Comparison of ENCODE assay signal across 10 cellular contexts in genomic region chr19:48244289-48244688, GRCh38. TPM values are rescaled to one million over a fixed set of nuclear protein-coding genes. Genes with fewer than 3 reads are reported as not detected.
DNase-seq lines count a peak whose midpoint lies in the region; ATAC-seq and TF ChIP-seq lines count a peak whose summit lies in the region.
"Had no signal": no experiment of that assay in that cellular context is flagged by ENCODE, and none has a peak within 500 bp of the region (broad histone marks: within the 10 kb centered on the region; RNA-seq: fewer than 3 reads in every experiment).

No MANE protein-coding gene starts in this region.

- intact Hi-C loops in right cardiac atrium (cut with DNase I) = no loop called here
- intact Hi-C loops in Right ventricle myocardium superior (cut with DNase I) = no loop called here
- intact Hi-C loops in activated CD8-positive, alpha-beta T cell treated with anti-CD3 and anti-CD28 coated beads for 36 hours (cut with micrococcal nuclease) = no loop called here
- intact Hi-C loops in upper lobe of right lung (cut with DNase I) = no loop called here

- H3K27me3 ChIP-seq in right cardiac atrium (ENCODE audit: control insufficient read depth, insufficient read depth) (no peaks in the 10 kb centered on the region), upper lobe of right lung (no peaks in the 10 kb centered on the region)
- H3K27me3 ChIP-seq: uterus had no signal

- H3K27ac ChIP-seq in right cardiac atrium (ENCODE audit: low read length) (peak overlapping the region; percentile 6), upper lobe of right lung (peak overlapping the region; percentile 63)
- H3K27ac ChIP-seq: C4-2B, uterus had no signal

- WGBS in right cardiac atrium = 56% methylated on average over 5 of the region's 5 CpGs

- H3K27ac Mint-ChIP-seq in activated CD8-positive, alpha-beta T cell treated with anti-CD3 and anti-CD28 coated beads for 36 hours = peak overlapping the region; percentile 92

- DNase-seq in right cardiac atrium (no peak), Right ventricle myocardium superior (no peak), fibroblast of pulmonary artery (ENCODE audit: low read depth) (peak; percentile 47), upper lobe of right lung (no peak), NCI-H1105 (lab: John Stamatoyannopoulos, UW) (no peak), NCI-H1417 (lab: John Stamatoyannopoulos, UW) (no peak)
- DNase-seq in activated CD8-positive, alpha-beta T cell treated with anti-CD3 and anti-CD28 coated beads for 36 hours = peak; percentile 60
- DNase-seq: uterus had no signal

- ATAC-seq in right cardiac atrium (peak in 1 of 2 donors; percentile 45), Right ventricle myocardium superior (ENCODE audit: poor library complexity) (no peak), upper lobe of right lung (peak; percentile 41), GM18511 (IDR thresholded peaks at IDR 0.05; ENCODE audit: unreplicated experiment) (no peak)
- ATAC-seq in activated CD8-positive, alpha-beta T cell treated with anti-CD3 and anti-CD28 coated beads for 36 hours = peak; percentile 88

- no peaks in the 10 kb centered on the region for H3K9me3 Mint-ChIP-seq in activated CD8-positive, alpha-beta T cell treated with anti-CD3 and anti-CD28 coated beads for 36 hours

- peaks cover 68% of the 10 kb centered on the region for H3K36me3 Mint-ChIP-seq in activated CD8-positive, alpha-beta T cell treated with anti-CD3 and anti-CD28 coated beads for 36 hours (ENCODE audit: low read depth)

- H3K9me3 ChIP-seq in right cardiac atrium (ENCODE audit: control insufficient read depth, low read length) = no peaks in the 10 kb centered on the region
- no peaks in the 10 kb centered on the region for H3K9me3 ChIP-seq in upper lobe of right lung
- H3K9me3 ChIP-seq: uterus had no signal

- H3K4me1 Mint-ChIP-seq in activated CD8-positive, alpha-beta T cell treated with anti-CD3 and anti-CD28 coated beads for 36 hours (ENCODE audit: low read depth) = peaks cover 54% of the 10 kb centered on the region

- no peak for TF ChIP-seq CTCF in activated CD8-positive, alpha-beta T cell treated with anti-CD3 and anti-CD28 coated beads for 36 hours (IDR thresholded peaks at IDR 0.05)
- TF ChIP-seq CTCF in fibroblast of pulmonary artery (IDR thresholded peaks at IDR 0.05; ENCODE audit: low read length, missing control alignments) (no peak), upper lobe of right lung (IDR thresholded peaks at IDR 0.05) (no peak)

- H3K4me3 ChIP-seq in right cardiac atrium (ENCODE audit: low read length) (no peak overlapping the region), fibroblast of pulmonary artery (replicated peaks; ENCODE audit: low read depth, low read length) (no peak overlapping the region), upper lobe of right lung (no peak overlapping the region)
- H3K4me3 ChIP-seq: uterus had no signal

- POLR2A ChIA-PET in activated CD8-positive, alpha-beta T cell treated with anti-CD3 and anti-CD28 coated beads for 36 hours (lab: Charles Lee) = interaction anchor here (2.6 kb wide), 1 partner anchor 11 kb away, joined by 18 read pairs; the partner anchor contains the start of gene CARD8

- CTCF ChIA-PET in activated CD8-positive, alpha-beta T cell treated with anti-CD3 and anti-CD28 coated beads for 36 hours (lab: Charles Lee) = interaction anchor here (0.6 to 1.6 kb wide), 2 partner anchors 44 to 54 kb away, joined by 3 read pairs; no protein-coding TSS in a partner anchor

- no peaks in the 10 kb centered on the region for H3K27me3 Mint-ChIP-seq in activated CD8-positive, alpha-beta T cell treated with anti-CD3 and anti-CD28 coated beads for 36 hours

- H3K36me3 ChIP-seq in upper lobe of right lung = peaks cover 46% of the 10 kb centered on the region
- H3K36me3 ChIP-seq: uterus had no signal

- H3K4me3 Mint-ChIP-seq in activated CD8-positive, alpha-beta T cell treated with anti-CD3 and anti-CD28 coated beads for 36 hours = peak overlapping the region; percentile 70

- H3K4me1 ChIP-seq in right cardiac atrium (ENCODE audit: control insufficient read depth, insufficient read depth, low read length) = no peaks in the 10 kb centered on the region
- H3K4me1 ChIP-seq in upper lobe of right lung = peaks cover 14% of the 10 kb centered on the region
- H3K4me1 ChIP-seq: uterus had no signal

RNA-seq across cellular contexts. Expression of gene CARD8, which starts 11.4 kb away (rescaled TPM):
- 10 to 100 TPM; 32.6 to 43.3 (median 33.3) TPM for total RNA-seq in right cardiac atrium
- polyA plus RNA-seq in right cardiac atrium = 22.3 TPM
- total RNA-seq in Right ventricle myocardium superior = 27.1 TPM
- total RNA-seq in activated CD8-positive, alpha-beta T cell treated with anti-CD3 and anti-CD28 coated beads for 36 hours = 100 to 1,000 TPM; 109 TPM
- 88.2 TPM for total RNA-seq in upper lobe of right lung

RNA-seq across cellular contexts. Expression of gene ZNF114, which starts 25.6 kb away (rescaled TPM):
- total RNA-seq in right cardiac atrium (under 1 TPM; 0.25 to 0.46 (median 0.42) TPM), Right ventricle myocardium superior (0.51 TPM), upper lobe of right lung (1.8 TPM)
- 0.43 TPM for polyA plus RNA-seq in right cardiac atrium
- under 1 TPM; 0.36 TPM for total RNA-seq in activated CD8-positive, alpha-beta T cell treated with anti-CD3 and anti-CD28 coated beads for 36 hours

Comparison
In these comparisons a context has a peak if more than half of its experiments do, and no peak if none do; other contexts are left out.
1. ATAC-seq: peak in activated CD8-positive, alpha-beta T cell treated with anti-CD3 and anti-CD28 coated beads for 36 hours (single experiment) and upper lobe of right lung (single experiment); none in Right ventricle myocardium superior (single experiment) and GM18511 (single experiment).
2. DNase-seq: peak in activated CD8-positive, alpha-beta T cell treated with anti-CD3 and anti-CD28 coated beads for 36 hours (single experiment) and fibroblast of pulmonary artery (single experiment); none in right cardiac atrium (0 of 3), Right ventricle myocardium superior (single experiment), upper lobe of right lung (single experiment), NCI-H1105 (single experiment) and NCI-H1417 (0 of 3).